ENCODE assay signal across 8 cellular contexts in genomic region chr16:87383522-87384161, GRCh38. TPM values are rescaled to one million over a fixed set of nuclear protein-coding genes. Genes with fewer than 3 reads are reported as not detected.
DNase-seq lines count a peak whose midpoint lies in the region; ATAC-seq and TF ChIP-seq lines count a peak whose summit lies in the region.

TSS of gene FBXO31 (minus strand) at chr16:87383776. CDS start at chr16:87383744, 32 bp downstream.

- no peaks in the 10 kb centered on the region for H3K27me3 ChIP-seq in mucosa of stomach (ENCODE audit: control insufficient read depth, insufficient read depth, low read length)

- CTCF ChIA-PET in OCI-LY7 (lab: Charles Lee; ENCODE audit: unreplicated experiment): interaction anchor here (1.2 kb wide), 1 partner anchor 11 kb away, joined by 15 read pairs; no protein-coding TSS in a partner anchor

- H3K27ac ChIP-seq in OCI-LY7 (ENCODE audit: low read depth, low read length, poor library complexity, severe bottlenecking): peak within 1 kb of the TSS; percentile 74

- peak; percentile 44 for ATAC-seq in GM19468 (IDR thresholded peaks at IDR 0.05; ENCODE audit: extremely low read depth, unreplicated experiment)

- peak within 1 kb of the TSS; percentile 93 for H3K4me3 ChIP-seq in OCI-LY7 (ENCODE audit: low read depth, low read length, poor library complexity, severe bottlenecking)
- peak within 1 kb of the TSS; percentile 62 for H3K4me3 ChIP-seq in mucosa of stomach (ENCODE audit: low read length)

- intact Hi-C loops in OCI-LY7 (cut with micrococcal nuclease; ENCODE audit: unreplicated experiment): loop anchor here (1.0 to 10.0 kb wide), 4 partner anchors 59 to 1479 kb away; partner anchors contain the start of gene C16orf95

- peak within 1 kb of the TSS; percentile 75 for H3K9ac ChIP-seq in mucosa of stomach (ENCODE audit: low read length)

- H3K4me1 ChIP-seq in OCI-LY7 (ENCODE audit: insufficient read depth, low read length, poor library complexity, severe bottlenecking) (peaks cover 48% of the 10 kb centered on the region), mucosa of stomach (ENCODE audit: control insufficient read depth, insufficient read depth, low read length) (peaks cover 40% of the 10 kb centered on the region)

- H3K79me2 ChIP-seq in OCI-LY7 (ENCODE audit: insufficient read depth, low read depth, low read length): peaks cover 30% of the 10 kb centered on the region

- no peaks in the 10 kb centered on the region for H3K9me3 ChIP-seq in OCI-LY7 (ENCODE audit: low read length)
- H3K9me3 ChIP-seq in mucosa of stomach (ENCODE audit: control insufficient read depth, low read length): no peaks in the 10 kb centered on the region

- peak within 1 kb of the TSS; percentile 63 for H2AFZ ChIP-seq in OCI-LY7 (ENCODE audit: low read length)

- DNase-seq in COLO829 (ENCODE audit: low spot score): peak; percentile 52
- peak; percentile 89 for DNase-seq in HT-29 (ENCODE audit: low spot score)
- DNase-seq in OCI-LY7 (ENCODE audit: low spot score): peak; percentile 90
- DNase-seq in activated T-cell treated with anti-CD3 and anti-CD28 coated beads for 48 hours (ENCODE audit: low read depth): peak; percentile 89
- peak; percentile 93 to 96 for DNase-seq in erythroblast (lab: John Stamatoyannopoulos, UW)
- peak; percentile 85 to 91 for DNase-seq in stimulated activated CD8-positive, alpha-beta memory T cell treated with anti-CD3 and anti-CD28 coated beads, Interleukin-7, amount 100 ng/mL, for 1 hour (ENCODE audit: low read depth in 2 of 2)

- POLR2A ChIA-PET in OCI-LY7 (lab: Charles Lee): interaction anchor here (0.5 to 3.8 kb wide), 5 partner anchors 10 to 443 kb away, joined by 4 to 19 read pairs (median 5); partner anchors contain the start of gene C16orf95

- TF ChIP-seq CTCF in OCI-LY7 (conservative IDR thresholded peaks at IDR 0.05; ENCODE audit: low read length): no peak

- H3K4me2 ChIP-seq in OCI-LY7 (ENCODE audit: low read length): peak within 1 kb of the TSS; percentile 95

- H4K20me1 ChIP-seq in OCI-LY7 (ENCODE audit: insufficient read depth, low read length): peaks cover 11% of the 10 kb centered on the region; the same call in 1 of the 2 replicates

- H3K9me2 ChIP-seq in OCI-LY7 (ENCODE audit: insufficient read depth, low read length): no peaks in the 10 kb centered on the region

- peak; percentile 74 for TF ChIP-seq POLR2A in erythroblast (IDR thresholded peaks at IDR 0.05; ENCODE audit: low read length)

- H3K36me3 ChIP-seq in OCI-LY7 (ENCODE audit: insufficient read depth, low read length): peaks cover 5% of the 10 kb centered on the region; the same call in 1 of the 2 replicates
- H3K36me3 ChIP-seq in mucosa of stomach (ENCODE audit: control insufficient read depth, insufficient read depth, low read length): no peaks in the 10 kb centered on the region

- no TSS peak for BruUV-seq in OCI-LY7 (replicated peaks; lab: Mats Ljungman, UMichigan)

RNA-seq across cellular contexts. Expression of gene FBXO31, which starts in this region (rescaled TPM):
- 26.6 and 30.8 TPM in 2 replicates for total RNA-seq in HT-29 (2014; rRNA removed; shearing (Covaris generic))
- 14.5 and 26.0 TPM in 2 replicates for total RNA-seq in OCI-LY7 (2014; rRNA removed; shearing (Covaris generic))
- 25.5 and 32.4 TPM in 2 replicates for total RNA-seq in OCI-LY7 (2022)

Comparison
In these comparisons a context has a peak if more than half of its experiments do, and no peak if none do; other contexts are left out.
1. Peak in every context shown above with its lines: DNase-seq, ATAC-seq, H3K4me3 ChIP-seq and H3K27ac ChIP-seq.